ENCODE assay signal across 16 cellular contexts in the genomic region with DNA sequence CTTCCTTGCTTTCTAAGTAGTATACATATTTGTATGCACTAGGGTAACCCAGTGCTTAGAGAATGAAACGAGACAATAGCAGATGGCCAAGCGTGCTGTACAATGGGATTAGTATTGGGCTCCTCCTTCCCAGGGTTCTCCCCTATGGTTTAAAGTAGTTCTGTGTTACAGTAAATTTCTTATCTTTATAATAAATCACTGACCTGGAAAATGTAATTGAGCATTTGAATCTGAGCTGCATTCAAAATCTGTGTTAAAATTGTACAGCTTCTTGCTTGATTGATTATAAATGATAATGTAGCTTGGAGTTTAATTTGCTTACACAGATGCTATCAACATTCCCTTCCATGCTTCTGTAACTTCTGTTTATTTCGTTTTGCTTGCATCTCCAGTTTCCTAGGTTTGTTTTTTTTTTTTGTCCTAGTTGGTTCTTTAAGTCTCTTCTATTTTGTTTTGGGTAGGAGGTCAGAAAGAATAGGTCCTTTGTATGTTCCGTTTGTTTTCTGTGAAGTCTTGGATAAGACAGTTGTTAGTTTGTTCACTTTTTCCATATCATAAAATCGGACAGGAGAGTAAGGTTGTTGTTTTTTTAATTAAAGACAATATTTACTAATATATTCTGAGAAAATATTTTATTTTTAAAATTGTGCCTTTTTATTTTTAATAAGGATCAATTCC.
DNase-seq lines count a peak whose midpoint lies in the region; ATAC-seq and TF ChIP-seq lines count a peak whose summit lies in the region.
"Had no signal": no experiment of that assay in that cellular context is flagged by ENCODE, and none has a peak within 500 bp of the region (broad histone marks: within the 10 kb centered on the region; RNA-seq: fewer than 3 reads in every experiment).

No MANE protein-coding gene starts in this region.

- H3K27me3 ChIP-seq in lower lobe of right lung (ENCODE audit: low read depth): no peaks in the 10 kb centered on the region
- H3K27me3 ChIP-seq: cardiac muscle cell had no signal

- peaks cover 56% of the 10 kb centered on the region for H3K36me3 Mint-ChIP-seq in nephron progenitor cell (ENCODE audit: low read depth)

- H3K4me1 Mint-ChIP-seq in nephron progenitor cell: peaks cover 26% of the 10 kb centered on the region

- H3K9me3 Mint-ChIP-seq in nephron progenitor cell: peaks cover 15% of the 10 kb centered on the region
- H3K9me3 Mint-ChIP-seq: activated CD8-positive, alpha-beta T cell treated with anti-CD3 and anti-CD28 coated beads for 36 hours had no signal

- TF ChIP-seq CTCF in VCaP (conservative IDR thresholded peaks at IDR 0.05): no peak
- no peak for TF ChIP-seq CTCF in nephron progenitor cell (IDR thresholded peaks at IDR 0.05)
- no peak for TF ChIP-seq CTCF in lower lobe of right lung (IDR thresholded peaks at IDR 0.05)

- no peak overlapping the region for H3K4me3 ChIP-seq in lower lobe of right lung
- H3K4me3 ChIP-seq: cardiac muscle cell, skin epidermis, thoracic aorta had no signal

- H3K4me3 Mint-ChIP-seq in nephron progenitor cell: peak overlapping the region; percentile 13
- H3K4me3 Mint-ChIP-seq: activated CD8-positive, alpha-beta T cell treated with anti-CD3 and anti-CD28 coated beads for 36 hours had no signal

- no peaks in the 10 kb centered on the region for H3K36me3 ChIP-seq in lower lobe of right lung
- H3K36me3 ChIP-seq: cardiac muscle cell, thoracic aorta had no signal

- intact Hi-C loops in lower lobe of right lung (cut with DNase I): no loop called here

- no peaks in the 10 kb centered on the region for H3K27me3 Mint-ChIP-seq in nephron progenitor cell (ENCODE audit: low read depth, poor library complexity)
- H3K27me3 Mint-ChIP-seq: activated CD8-positive, alpha-beta T cell treated with anti-CD3 and anti-CD28 coated beads for 36 hours had no signal

- ATAC-seq in GM21515 (IDR thresholded peaks at IDR 0.05; ENCODE audit: unreplicated experiment): no peak
- no peak for ATAC-seq in lower lobe of right lung
- ATAC-seq: activated CD8-positive, alpha-beta T cell treated with anti-CD3 and anti-CD28 coated beads for 36 hours; left lobe of liver had no signal

- H3K27ac ChIP-seq in VCaP (peak overlapping the region; percentile 60), lower lobe of right lung (no peak overlapping the region)
- H3K27ac ChIP-seq: cardiac muscle cell, skin epidermis, thoracic aorta had no signal

- peak overlapping the region; percentile 83 for H3K27ac Mint-ChIP-seq in nephron progenitor cell
- H3K27ac Mint-ChIP-seq: activated CD8-positive, alpha-beta T cell treated with anti-CD3 and anti-CD28 coated beads for 36 hours had no signal

- DNase-seq in DMS79 treated with DMSO at 0.1 percent for 48 hours (lab: John Stamatoyannopoulos, UW) (peak; percentile 55), NCI-H2227 (lab: John Stamatoyannopoulos, UW; ENCODE audit: unreplicated experiment) (peak; percentile 4), nephron progenitor cell (no peak), OCI-M1 (lab: John Stamatoyannopoulos, UW) (no peak), lower lobe of right lung (no peak)
- no peak for DNase-seq in activated effector memory CD4-positive, alpha-beta T cell treated with Interleukin-2 at 50 U/mL for 16 hours
- DNase-seq: activated CD8-positive, alpha-beta T cell treated with anti-CD3 and anti-CD28 coated beads for 36 hours; GOT3; NCI-H2029; stimulated activated CD4-positive, alpha-beta T cell treated with anti-CD3 and anti-CD28 coated beads, Interleukin-4, amount 100 ng/mL, for 4 hours had no signal

- H3K9me3 ChIP-seq in lower lobe of right lung: no peaks in the 10 kb centered on the region
- H3K9me3 ChIP-seq: thoracic aorta had no signal

- H3K4me1 ChIP-seq in lower lobe of right lung: no peaks in the 10 kb centered on the region

Comparison
In these comparisons a context has a peak if more than half of its experiments do, and no peak if none do; other contexts are left out.
1. DNase-seq: peak in DMS79 treated with DMSO at 0.1 percent for 48 hours (single experiment) and NCI-H2227 (single experiment); none in nephron progenitor cell (single experiment), OCI-M1 (single experiment), lower lobe of right lung (single experiment) and activated effector memory CD4-positive, alpha-beta T cell treated with Interleukin-2 at 50 U/mL for 16 hours (single experiment).